1 cellular context compared by ENCODE assay signal in the genomic region with DNA sequence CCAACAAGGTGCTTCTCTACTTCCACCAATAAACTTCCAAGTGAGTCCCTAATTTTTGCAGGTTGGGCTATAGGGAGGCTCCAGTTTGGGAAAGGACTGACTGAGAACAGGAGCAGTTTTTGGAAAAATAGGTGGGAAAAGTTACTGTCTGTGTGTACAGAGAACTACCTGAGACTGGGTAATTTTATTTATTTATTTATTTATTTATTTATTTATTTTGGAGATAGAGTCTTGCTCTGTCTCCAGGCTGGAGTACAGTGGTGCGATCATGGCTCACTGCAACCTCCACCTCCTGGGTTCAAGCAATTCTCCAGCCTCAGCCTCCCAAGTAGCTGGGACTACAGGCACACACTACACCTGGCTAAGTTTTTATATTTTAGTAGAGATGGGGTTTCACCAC.
TF ChIP-seq lines count a peak whose summit lies in the region.

No MANE protein-coding gene starts in this region.

TF ChIP-seq in HEK293, 187 proteins besides CTCF, POLR2A, EP300 and RAD21 (continued from another document):
- TF ChIP-seq, protein P1, sequence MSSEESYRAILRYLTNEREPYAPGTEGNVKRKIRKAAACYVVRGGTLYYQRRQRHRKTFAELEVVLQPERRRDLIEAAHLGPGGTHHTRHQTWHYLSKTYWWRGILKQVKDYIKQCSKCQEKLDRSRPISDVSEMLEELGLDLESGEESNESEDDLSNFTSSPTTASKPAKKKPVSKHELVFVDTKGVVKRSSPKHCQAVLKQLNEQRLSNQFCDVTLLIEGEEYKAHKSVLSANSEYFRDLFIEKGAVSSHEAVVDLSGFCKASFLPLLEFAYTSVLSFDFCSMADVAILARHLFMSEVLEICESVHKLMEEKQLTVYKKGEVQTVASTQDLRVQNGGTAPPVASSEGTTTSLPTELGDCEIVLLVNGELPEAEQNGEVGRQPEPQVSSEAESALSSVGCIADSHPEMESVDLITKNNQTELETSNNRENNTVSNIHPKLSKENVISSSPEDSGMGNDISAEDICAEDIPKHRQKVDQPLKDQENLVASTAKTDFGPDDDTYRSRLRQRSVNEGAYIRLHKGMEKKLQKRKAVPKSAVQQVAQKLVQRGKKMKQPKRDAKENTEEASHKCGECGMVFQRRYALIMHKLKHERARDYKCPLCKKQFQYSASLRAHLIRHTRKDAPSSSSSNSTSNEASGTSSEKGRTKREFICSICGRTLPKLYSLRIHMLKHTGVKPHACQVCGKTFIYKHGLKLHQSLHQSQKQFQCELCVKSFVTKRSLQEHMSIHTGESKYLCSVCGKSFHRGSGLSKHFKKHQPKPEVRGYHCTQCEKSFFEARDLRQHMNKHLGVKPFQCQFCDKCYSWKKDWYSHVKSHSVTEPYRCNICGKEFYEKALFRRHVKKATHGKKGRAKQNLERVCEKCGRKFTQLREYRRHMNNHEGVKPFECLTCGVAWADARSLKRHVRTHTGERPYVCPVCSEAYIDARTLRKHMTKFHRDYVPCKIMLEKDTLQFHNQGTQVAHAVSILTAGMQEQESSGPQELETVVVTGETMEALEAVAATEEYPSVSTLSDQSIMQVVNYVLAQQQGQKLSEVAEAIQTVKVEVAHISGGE (tag by site-specific recombination; conservative IDR thresholded peaks at IDR 0.05; ENCODE audit: low read depth), result peak; percentile 53
- TF ChIP-seq, protein P2, sequence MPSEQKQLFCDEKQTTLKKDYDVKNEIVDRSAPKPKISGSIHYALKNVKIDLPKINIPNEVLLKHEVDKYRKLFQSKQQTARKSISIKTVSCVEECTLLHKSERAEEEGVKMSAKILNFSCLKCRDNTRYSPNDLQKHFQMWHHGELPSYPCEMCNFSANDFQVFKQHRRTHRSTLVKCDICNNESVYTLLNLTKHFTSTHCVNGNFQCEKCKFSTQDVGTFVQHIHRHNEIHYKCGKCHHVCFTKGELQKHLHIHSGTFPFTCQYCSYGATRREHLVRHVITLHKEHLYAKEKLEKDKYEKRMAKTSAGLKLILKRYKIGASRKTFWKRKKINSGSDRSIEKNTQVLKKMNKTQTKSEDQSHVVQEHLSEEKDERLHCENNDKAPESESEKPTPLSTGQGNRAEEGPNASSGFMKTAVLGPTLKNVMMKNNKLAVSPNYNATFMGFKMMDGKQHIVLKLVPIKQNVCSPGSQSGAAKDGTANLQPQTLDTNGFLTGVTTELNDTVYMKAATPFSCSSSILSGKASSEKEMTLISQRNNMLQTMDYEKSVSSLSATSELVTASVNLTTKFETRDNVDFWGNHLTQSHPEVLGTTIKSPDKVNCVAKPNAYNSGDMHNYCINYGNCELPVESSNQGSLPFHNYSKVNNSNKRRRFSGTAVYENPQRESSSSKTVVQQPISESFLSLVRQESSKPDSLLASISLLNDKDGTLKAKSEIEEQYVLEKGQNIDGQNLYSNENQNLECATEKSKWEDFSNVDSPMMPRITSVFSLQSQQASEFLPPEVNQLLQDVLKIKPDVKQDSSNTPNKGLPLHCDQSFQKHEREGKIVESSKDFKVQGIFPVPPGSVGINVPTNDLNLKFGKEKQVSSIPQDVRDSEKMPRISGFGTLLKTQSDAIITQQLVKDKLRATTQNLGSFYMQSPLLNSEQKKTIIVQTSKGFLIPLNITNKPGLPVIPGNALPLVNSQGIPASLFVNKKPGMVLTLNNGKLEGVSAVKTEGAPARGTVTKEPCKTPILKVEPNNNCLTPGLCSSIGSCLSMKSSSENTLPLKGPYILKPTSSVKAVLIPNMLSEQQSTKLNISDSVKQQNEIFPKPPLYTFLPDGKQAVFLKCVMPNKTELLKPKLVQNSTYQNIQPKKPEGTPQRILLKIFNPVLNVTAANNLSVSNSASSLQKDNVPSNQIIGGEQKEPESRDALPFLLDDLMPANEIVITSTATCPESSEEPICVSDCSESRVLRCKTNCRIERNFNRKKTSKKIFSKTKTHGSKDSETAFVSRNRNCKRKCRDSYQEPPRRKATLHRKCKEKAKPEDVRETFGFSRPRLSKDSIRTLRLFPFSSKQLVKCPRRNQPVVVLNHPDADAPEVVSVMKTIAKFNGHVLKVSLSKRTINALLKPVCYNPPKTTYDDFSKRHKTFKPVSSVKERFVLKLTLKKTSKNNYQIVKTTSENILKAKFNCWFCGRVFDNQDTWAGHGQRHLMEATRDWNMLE (tag by site-specific recombination; conservative IDR thresholded peaks at IDR 0.05; ENCODE audit: low read depth), result peak; percentile 56
- TF ChIP-seq ZNF140 (tag by site-specific recombination; IDR thresholded peaks at IDR 0.05) (0 out of 2 replicates have a peak, but pooled peaks have one; percentile 35), ZNF623 (tag by site-specific recombination; IDR thresholded peaks at IDR 0.05) (peak; percentile 44)
TF ChIP-seq in HEK293: peak in this region for 8; not testable (repeated sequence) for 179.
